ENCODE assay signal across 9 cellular contexts in the genomic region with DNA sequence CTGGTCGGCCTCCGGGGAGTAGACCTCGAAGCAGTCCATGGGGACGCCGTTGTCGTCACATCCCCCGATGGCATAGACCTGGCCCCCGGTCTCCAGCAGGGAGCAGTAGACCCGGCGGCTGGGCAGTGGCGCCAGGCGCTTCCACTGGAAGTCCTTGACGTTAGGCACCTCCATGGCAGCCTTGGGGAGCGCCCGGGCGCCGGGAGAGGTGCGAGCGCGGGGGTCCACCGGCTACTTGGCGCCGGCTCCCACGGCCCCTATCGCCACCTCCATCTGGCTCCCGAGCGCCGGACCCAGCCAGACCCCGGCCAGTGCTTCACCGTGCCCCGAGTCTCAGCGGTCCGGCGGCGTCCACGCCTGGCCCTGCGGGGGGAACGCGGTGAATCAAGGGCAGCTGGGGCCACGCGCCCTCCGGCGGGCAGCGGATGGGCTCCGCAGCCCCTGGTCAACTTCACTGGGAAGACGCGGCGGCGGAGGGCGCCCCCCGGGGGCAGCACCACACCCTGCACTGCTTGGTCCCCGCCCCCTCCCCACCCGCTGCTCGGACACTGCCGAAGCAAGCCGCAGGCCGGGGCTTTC. TPM values are rescaled to one million over a fixed set of nuclear protein-coding genes. Genes with fewer than 3 reads are reported as not detected.
DNase-seq lines count a peak whose midpoint lies in the region; ATAC-seq, FAIRE-seq and TF ChIP-seq lines count a peak whose summit lies in the region.
"Had no signal": no experiment of that assay in that cellular context is flagged by ENCODE, and none has a peak within 500 bp of the region (broad histone marks: within the 10 kb centered on the region; RNA-seq: fewer than 3 reads in every experiment).

No MANE protein-coding gene starts in this region.

- CTCF ChIA-PET in A549 (lab: Yijun Ruan, JAX) = interaction anchor here (1.3 to 67.1 kb wide), 6 partner anchors 11 to 182 kb away, joined by 3 to 3627 read pairs (median 12); a partner anchor contains a TSS

- no peak overlapping the region for H3K27ac Mint-ChIP-seq in mesothelial cell of epicardium

- peak; percentile 69 to 73 for DNase-seq in A549 (ENCODE audit: low read depth in 1 of 2, low spot score in 1 of 2)
- peak in 1 of 10 donors; percentile 48 for DNase-seq in dorsolateral prefrontal cortex
- DNase-seq in mesothelial cell of epicardium (ENCODE audit: low spot score in 2 of 2, unreplicated experiment in 2 of 2) = no peak
- DNase-seq in GF-D8 (lab: John Stamatoyannopoulos, UW) = no peak
- DNase-seq in T-helper 9 cell = no peak

- H3K9me3 Mint-ChIP-seq in mesothelial cell of epicardium = no peaks in the 10 kb centered on the region

- H3K27me3 ChIP-seq in HUES6 (ENCODE audit: control insufficient read depth, insufficient read depth, low read length) = peaks cover 53% of the 10 kb centered on the region
- peaks cover 0 to 19% (median 0%) of the 10 kb centered on the region in 45 donors for H3K27me3 ChIP-seq in dorsolateral prefrontal cortex

- H3K4me1 ChIP-seq in A549 (peaks cover 14% of the 10 kb centered on the region; the same call in 2 of the 3 replicates), HUES6 (ENCODE audit: control insufficient read depth, insufficient read depth, low read length) (peaks cover 29% of the 10 kb centered on the region)

- no peaks in the 10 kb centered on the region for H3K9me3 ChIP-seq in A549
- no peaks in the 10 kb centered on the region for H3K9me3 ChIP-seq in HUES6 (ENCODE audit: control insufficient read depth, insufficient read depth, low read depth, low read length)

- TF ChIP-seq EP300 in A549 (IDR thresholded peaks at IDR 0.05) = no peak

- POLR2A ChIA-PET in A549 (lab: Yijun Ruan, JAX) = no interaction called here

- peaks cover 61% of the 10 kb centered on the region for H3K27me3 Mint-ChIP-seq in mesothelial cell of epicardium (ENCODE audit: low read depth)

- no peaks in the 10 kb centered on the region for H3K36me3 Mint-ChIP-seq in mesothelial cell of epicardium

- FAIRE-seq in A549 (lab: Jason Lieb, UNC) = no peak

- intact Hi-C loops in dorsolateral prefrontal cortex (cut with DNase I) = no loop called here

- H3K4me3 ChIP-seq in A549 (peak overlapping the region; percentile 66), HUES6 (ENCODE audit: low read depth, low read length) (peak overlapping the region; percentile 67), dorsolateral prefrontal cortex (peak overlapping the region; percentile 32 to 72 (median 58))

- H3K4me1 Mint-ChIP-seq in mesothelial cell of epicardium = peaks cover 6% of the 10 kb centered on the region

- H3K4me3 Mint-ChIP-seq in mesothelial cell of epicardium = peak overlapping the region; percentile 31

- WGBS in A549 (ENCODE audit: missing lambda C conversion rate) = 0% methylated on average over 2 of the region's 57 CpGs

- peak; percentile 9 to 13; a peak in 1 of 5 replicates for TF ChIP-seq RAD21 in A549 (conservative IDR thresholded peaks at IDR 0.05 in 1 of 2, IDR thresholded peaks at IDR 0.05 in 1 of 2)

- H3K27ac ChIP-seq in A549 (peak overlapping the region; percentile 64 to 86), HUES6 (ENCODE audit: low read depth, low read length) (no peak overlapping the region), dorsolateral prefrontal cortex (peak overlapping the region in 25 of 59 donors; percentile 3 to 76 (median 46))
- H3K27ac ChIP-seq: HL-60 had no signal

- TF ChIP-seq POLR2A in A549 (IDR thresholded peaks at IDR 0.05; ENCODE audit: low read length) = no peak

- ATAC-seq in A549 (peak; percentile 89 to 94), HG02759 (IDR thresholded peaks at IDR 0.05; ENCODE audit: unreplicated experiment) (no peak), HG03039 (IDR thresholded peaks at IDR 0.05; ENCODE audit: unreplicated experiment) (no peak)

- peak overlapping the region; percentile 100 for H3K4me2 ChIP-seq in A549

- H3K36me3 ChIP-seq in HUES6 (ENCODE audit: control insufficient read depth, insufficient read depth, low read length) = no peaks in the 10 kb centered on the region

- TF ChIP-seq CTCF in A549 (IDR thresholded peaks at IDR 0.05) (peak; percentile 38), dorsolateral prefrontal cortex (IDR thresholded peaks at IDR 0.05 in 54 of 56, conservative IDR thresholded peaks at IDR 0.05 in 2 of 56; ENCODE audit: low read depth in 1 of 56, partially characterized antibody in 56 of 56) (peak in 8 of 56 donors; percentile 4 to 27 (median 13)), mesothelial cell of epicardium (IDR thresholded peaks at IDR 0.05; ENCODE audit: unreplicated experiment) (peak; percentile 25)

- no peak overlapping the region for H3K9ac ChIP-seq in HUES6 (ENCODE audit: low read length)

TF ChIP-seq in A549, 52 proteins besides CTCF, POLR2A, EP300 and RAD21:
- TF ChIP-seq HOXB13 (CRISPR knock-in tag; IDR thresholded peaks at IDR 0.05; ENCODE audit: low read depth) (0 out of 2 replicates have a peak, but pooled peaks have one; percentile 41), SMC3 (IDR thresholded peaks at IDR 0.05) (peak; percentile 23; the same call in 1 of the 3 replicates), NR3C1 (IDR thresholded peaks at IDR 0.05) (no peak), RFX5 (IDR thresholded peaks at IDR 0.05) (no peak), FOXS1 (CRISPR knock-in tag; IDR thresholded peaks at IDR 0.05) (no peak), POLR2AphosphoS2 (conservative IDR thresholded peaks at IDR 0.05; ENCODE audit: low read length) (no peak), CHD2 (IDR thresholded peaks at IDR 0.05; ENCODE audit: low read length, partially characterized antibody) (no peak), CEBPB (IDR thresholded peaks at IDR 0.05) (no peak), HOXB5 (CRISPR knock-in tag; IDR thresholded peaks at IDR 0.05) (peak; percentile 58; the same call in 1 of the 2 replicates)
- TF ChIP-seq, protein P1, sequence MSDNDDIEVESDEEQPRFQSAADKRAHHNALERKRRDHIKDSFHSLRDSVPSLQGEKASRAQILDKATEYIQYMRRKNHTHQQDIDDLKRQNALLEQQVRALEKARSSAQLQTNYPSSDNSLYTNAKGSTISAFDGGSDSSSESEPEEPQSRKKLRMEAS (IDR thresholded peaks at IDR 0.05) = peak; percentile 66; the same call in 1 of the 2 replicates
- TF ChIP-seq, protein P2, sequence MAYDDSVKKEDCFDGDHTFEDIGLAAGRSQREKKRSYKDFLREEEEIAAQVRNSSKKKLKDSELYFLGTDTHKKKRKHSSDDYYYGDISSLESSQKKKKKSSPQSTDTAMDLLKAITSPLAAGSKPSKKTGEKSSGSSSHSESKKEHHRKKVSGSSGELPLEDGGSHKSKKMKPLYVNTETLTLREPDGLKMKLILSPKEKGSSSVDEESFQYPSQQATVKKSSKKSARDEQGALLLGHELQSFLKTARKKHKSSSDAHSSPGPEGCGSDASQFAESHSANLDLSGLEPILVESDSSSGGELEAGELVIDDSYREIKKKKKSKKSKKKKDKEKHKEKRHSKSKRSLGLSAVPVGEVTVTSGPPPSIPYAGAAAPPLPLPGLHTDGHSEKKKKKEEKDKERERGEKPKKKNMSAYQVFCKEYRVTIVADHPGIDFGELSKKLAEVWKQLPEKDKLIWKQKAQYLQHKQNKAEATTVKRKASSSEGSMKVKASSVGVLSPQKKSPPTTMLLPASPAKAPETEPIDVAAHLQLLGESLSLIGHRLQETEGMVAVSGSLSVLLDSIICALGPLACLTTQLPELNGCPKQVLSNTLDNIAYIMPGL (CRISPR knock-in tag; IDR thresholded peaks at IDR 0.05; ENCODE audit: borderline replicate concordance) = peak; percentile 58; the same call in 1 of the 2 replicates
- TF ChIP-seq, protein P3, sequence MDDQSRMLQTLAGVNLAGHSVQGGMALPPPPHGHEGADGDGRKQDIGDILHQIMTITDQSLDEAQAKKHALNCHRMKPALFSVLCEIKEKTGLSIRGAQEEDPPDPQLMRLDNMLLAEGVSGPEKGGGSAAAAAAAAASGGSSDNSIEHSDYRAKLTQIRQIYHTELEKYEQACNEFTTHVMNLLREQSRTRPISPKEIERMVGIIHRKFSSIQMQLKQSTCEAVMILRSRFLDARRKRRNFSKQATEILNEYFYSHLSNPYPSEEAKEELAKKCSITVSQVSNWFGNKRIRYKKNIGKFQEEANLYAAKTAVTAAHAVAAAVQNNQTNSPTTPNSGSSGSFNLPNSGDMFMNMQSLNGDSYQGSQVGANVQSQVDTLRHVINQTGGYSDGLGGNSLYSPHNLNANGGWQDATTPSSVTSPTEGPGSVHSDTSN (IDR thresholded peaks at IDR 0.05) = no peak

RNA-seq across cellular contexts. Expression of a gene that starts 13.2 kb away (rescaled TPM):
- polyA plus RNA-seq in A549 (2011; rRNA removed) = 0.37 and 0.40 TPM in 2 replicates
- 0.33 and 0.67 TPM in 2 replicates for polyA plus RNA-seq in A549 (2012; cell fraction: cytosol; rRNA removed)
- polyA plus RNA-seq in A549 (2012; cell fraction: nucleus; rRNA removed) = 0.26 and 0.55 TPM in 2 replicates
- polyA plus RNA-seq in A549 (2017; fragmentation: RNase III; extraction: RNeasy Plus Mini Kit Qiagen cat#74134 plus additional on column Dnase treatment) = 0.32 to 0.51 TPM (median 0.34 TPM) in 3 replicates
- polyA minus RNA-seq in A549 (2011; rRNA and poly(A)+ RNA removed) = 1.8 and 1.9 TPM in 2 replicates
- 10 to 100 TPM in 40 of 120 experiments, 1 to 10 TPM in 80; 3.8 to 21.1 (median 8.4) TPM for total RNA-seq in dorsolateral prefrontal cortex
- total RNA-seq in mesothelial cell of epicardium = 0.51 to 1.2 TPM (median 0.79 TPM) in 3 replicates

RNA-seq across cellular contexts. Expression of a gene that starts 22.0 kb away (rescaled TPM):
- 22.6 and 29.7 TPM in 2 replicates for polyA plus RNA-seq in A549 (2011; rRNA removed)
- polyA plus RNA-seq in A549 (2012; cell fraction: cytosol; rRNA removed) = 31.1 and 44.6 TPM in 2 replicates
- polyA plus RNA-seq in A549 (2012; cell fraction: nucleus; rRNA removed) = 58.5 and 70.7 TPM in 2 replicates
- 37.8 to 40.9 TPM (median 38.8 TPM) in 3 replicates for polyA plus RNA-seq in A549 (2017; fragmentation: RNase III; extraction: RNeasy Plus Mini Kit Qiagen cat#74134 plus additional on column Dnase treatment)
- 34.3 and 54.4 TPM in 2 replicates for polyA minus RNA-seq in A549 (2011; rRNA and poly(A)+ RNA removed)
- 1 to 10 TPM in 102 of 120 experiments, under 1 TPM in 18; 0.55 to 5.2 (median 1.7) TPM for total RNA-seq in dorsolateral prefrontal cortex
- 5.7 to 6.2 TPM (median 5.8 TPM) in 3 replicates for total RNA-seq in mesothelial cell of epicardium

Comparison
In these comparisons a context has a peak if more than half of its experiments do, and no peak if none do; other contexts are left out.
1. ATAC-seq: peak in A549 (2 of 2); none in HG02759 (single experiment) and HG03039 (single experiment).
2. DNase-seq: peak in A549 (2 of 2); none in mesothelial cell of epicardium (0 of 2), GF-D8 (single experiment) and T-helper 9 cell (single experiment).
3. Peak in every context shown above with its lines, with median percentiles within 50 percentile points of each other: H3K4me3 ChIP-seq.